Comparison of ENCODE assay signal across 20 cellular contexts in the genomic region with DNA sequence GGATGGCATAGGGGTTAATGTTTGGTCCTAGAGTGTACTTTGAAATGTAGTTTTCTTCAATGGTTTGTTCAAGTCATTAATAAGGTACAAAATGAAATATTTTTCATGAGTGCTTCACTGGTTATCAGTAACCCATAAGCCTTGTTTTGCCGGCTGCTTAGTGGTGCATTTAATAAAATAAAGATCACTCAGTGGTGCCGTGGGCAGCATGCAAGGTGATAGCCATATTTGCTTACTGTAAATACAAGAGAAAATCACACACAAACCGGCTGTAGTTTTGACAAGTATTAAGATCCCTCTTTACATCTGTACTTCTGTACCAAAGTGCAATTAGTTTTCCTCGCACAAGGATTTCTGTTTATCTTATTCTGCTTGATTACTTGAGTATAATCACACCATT.
"Had no signal": no experiment of that assay in that cellular context is flagged by ENCODE, and none has a peak within 500 bp of the region (broad histone marks: within the 10 kb centered on the region; RNA-seq: fewer than 3 reads in every experiment).

No MANE protein-coding gene starts in this region.

- H3K4me1 Mint-ChIP-seq: stimulated activated memory B cell treated with anti-CD40 and anti-IgM and Interleukin-4, amounts not matched to agents 10 μg/mL and 1 μg/mL and 100 μg/mL, for 72 hours had no signal

- DNase-seq: effector memory CD4-positive, alpha-beta T cell; gastrocnemius medialis; heart right ventricle; hypothalamus; islet precursor cell; mammary epithelial cell; naive thymus-derived CD4-positive, alpha-beta T cell; nephron progenitor cell; psoas muscle; spleen; stimulated activated CD4-positive, alpha-beta T cell treated with anti-CD3 and anti-CD28 coated beads, Interleukin-15, amount 100 ng/mL, for 24 hours; stimulated activated CD4-positive, alpha-beta T cell treated with anti-CD3 and anti-CD28 coated beads, Interleukin-1b, Interleukin-23, amount 100 ng/mL, for 48 hours; stimulated activated CD4-positive, alpha-beta T cell treated with anti-CD3 and anti-CD28 coated beads, Interleukin-4, amount 100 ng/mL, for 24 hours; tibial artery; upper lobe of left lung; uterus had no signal

- H3K27ac Mint-ChIP-seq: naive thymus-derived CD4-positive, alpha-beta T cell; nephron progenitor cell; stimulated activated memory B cell treated with anti-CD40 and anti-IgM and Interleukin-4, amounts not matched to agents 10 μg/mL and 1 μg/mL and 100 μg/mL, for 72 hours; stimulated activated naive CD8-positive, alpha-beta T cell treated with anti-CD3 and anti-CD28 coated beads, Interleukin-15, Interleukin-2, amounts not matched to agents 100 ng/mL and 50 ng/mL, for 24 hours had no signal

- H3K9me3 Mint-ChIP-seq: naive thymus-derived CD4-positive, alpha-beta T cell; nephron progenitor cell; stimulated activated memory B cell treated with anti-CD40 and anti-IgM and Interleukin-4, amounts not matched to agents 10 μg/mL and 1 μg/mL and 100 μg/mL, for 72 hours; stimulated activated naive CD8-positive, alpha-beta T cell treated with anti-CD3 and anti-CD28 coated beads, Interleukin-15, Interleukin-2, amounts not matched to agents 100 ng/mL and 50 ng/mL, for 24 hours had no signal

- ATAC-seq: gastrocnemius medialis; heart right ventricle; left lobe of liver; naive thymus-derived CD4-positive, alpha-beta T cell; psoas muscle; sciatic nerve; stimulated activated memory B cell treated with anti-CD40 and anti-IgM and Interleukin-4, amounts not matched to agents 10 μg/mL and 1 μg/mL and 100 μg/mL, for 72 hours had no signal

- H3K27me3 Mint-ChIP-seq: naive thymus-derived CD4-positive, alpha-beta T cell; stimulated activated memory B cell treated with anti-CD40 and anti-IgM and Interleukin-4, amounts not matched to agents 10 μg/mL and 1 μg/mL and 100 μg/mL, for 72 hours; stimulated activated naive CD8-positive, alpha-beta T cell treated with anti-CD3 and anti-CD28 coated beads, Interleukin-15, Interleukin-2, amounts not matched to agents 100 ng/mL and 50 ng/mL, for 24 hours had no signal

- H3K4me3 Mint-ChIP-seq: naive thymus-derived CD4-positive, alpha-beta T cell; nephron progenitor cell; stimulated activated memory B cell treated with anti-CD40 and anti-IgM and Interleukin-4, amounts not matched to agents 10 μg/mL and 1 μg/mL and 100 μg/mL, for 72 hours; stimulated activated naive CD8-positive, alpha-beta T cell treated with anti-CD3 and anti-CD28 coated beads, Interleukin-15, Interleukin-2, amounts not matched to agents 100 ng/mL and 50 ng/mL, for 24 hours had no signal
